2 cellular contexts compared by ENCODE assay signal in genomic region chr4:116599859-116600258, GRCh38.
TF ChIP-seq lines count a peak whose summit lies in the region.

No MANE protein-coding gene starts in this region.

TF ChIP-seq in SK-N-SH treated with all-trans-retinoic acid at 6 μM for 48 hours, 23 proteins besides CTCF, POLR2A, EP300 and RAD21:
- TF ChIP-seq CREB5 (CRISPR knock-in tag; IDR thresholded peaks at IDR 0.05; ENCODE audit: low read depth) (no peak), OSR1 (CRISPR knock-in tag; IDR thresholded peaks at IDR 0.05) (no peak), ZNF70 (CRISPR knock-in tag; IDR thresholded peaks at IDR 0.05) (no peak), ZFP30 (CRISPR knock-in tag; IDR thresholded peaks at IDR 0.05) (no peak), RARB (CRISPR knock-in tag; IDR thresholded peaks at IDR 0.05) (no peak)

TF ChIP-seq in SK-N-SH, 30 proteins besides CTCF, POLR2A, EP300 and RAD21 (continued from another document):
- TF ChIP-seq IRF3 (IDR thresholded peaks at IDR 0.05; ENCODE audit: low read depth, low read length): no peak
- no peak for TF ChIP-seq FOXJ3 (CRISPR knock-in tag; IDR thresholded peaks at IDR 0.05)
- no peak for TF ChIP-seq GABPA (IDR thresholded peaks at IDR 0.05; ENCODE audit: low read depth)
- no peak for TF ChIP-seq POLR2AphosphoS5 (IDR thresholded peaks at IDR 0.05; ENCODE audit: low read depth, low read length)
- no peak for TF ChIP-seq YY1 (IDR thresholded peaks at IDR 0.05; ENCODE audit: low read depth)
- no peak for TF ChIP-seq SIN3A (IDR thresholded peaks at IDR 0.05; ENCODE audit: borderline replicate concordance, low read depth, low read length)
- TF ChIP-seq RCOR1 (IDR thresholded peaks at IDR 0.05; ENCODE audit: low read length): no peak
- TF ChIP-seq REST (IDR thresholded peaks at IDR 0.05; ENCODE audit: low read depth, low read length): no peak
